ENCODE assay signal across 8 cellular contexts in the genomic region with DNA sequence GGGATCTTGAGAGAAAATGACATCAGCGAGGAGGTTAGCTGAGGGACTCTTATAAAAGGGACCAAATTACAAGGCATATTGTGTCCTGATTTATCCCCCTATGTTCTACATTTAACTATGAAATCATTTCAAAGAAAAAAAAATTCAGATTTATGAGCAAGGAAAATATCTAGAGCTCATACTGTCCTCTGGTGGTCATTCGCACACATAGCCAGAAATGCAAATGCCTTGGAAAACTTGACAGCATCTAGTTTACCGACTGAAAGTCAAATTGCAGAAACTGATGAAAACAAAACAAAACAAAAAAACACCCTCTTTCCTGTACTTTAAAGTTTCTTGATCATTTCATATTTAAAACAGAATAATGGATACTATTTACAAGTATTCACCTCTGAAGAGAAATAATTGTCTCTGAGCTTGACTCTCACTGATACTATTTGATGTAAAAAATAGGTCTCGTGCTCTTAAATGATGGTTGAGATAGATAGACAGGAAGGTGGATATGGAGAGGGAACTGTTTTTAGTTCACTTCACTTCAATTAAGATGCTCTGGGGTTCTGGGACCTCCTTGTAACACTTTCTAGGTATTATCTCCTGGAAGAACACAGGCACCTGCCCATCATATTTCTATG.
A peak's percentile ranks its signal among the peaks of the same experiment; 100 is the strongest.
DNase-seq lines count a peak whose midpoint lies in the region; ATAC-seq and TF ChIP-seq lines count a peak whose summit lies in the region.

No MANE protein-coding gene starts in this region.

- H3K9me3 Mint-ChIP-seq in T-cell, result peaks cover 3 to 8% (median 4%) of the 10 kb centered on the region in 3 donors

- CTCF ChIA-PET in BJ (lab: Yijun Ruan, JAX), result interaction anchor here (0.5 to 1.1 kb wide), 3 partner anchors 25 to 986 kb away, joined by 3 to 4 read pairs (median 3); no protein-coding TSS in a partner anchor
- CTCF ChIA-PET in T-cell (lab: Charles Lee), result no interaction called here

- H3K4me3 ChIP-seq in BJ (ENCODE audit: low read depth, low read length), result no peak overlapping the region

- no peaks in the 10 kb centered on the region for H3K4me1 Mint-ChIP-seq in T-cell

- DNase-seq in BJ (ENCODE audit: low read depth) (no peak), SW480 (ENCODE audit: low spot score) (peak; percentile 56), kidney tubule cell (ENCODE audit: low spot score) (peak; percentile 38), germinal center (ENCODE audit: low spot score) (no peak), T-cell (no peak)

- H3K27me3 Mint-ChIP-seq in T-cell, result peaks cover 0 to 5% of the 10 kb centered on the region in 2 donors

- ATAC-seq in GM18907 (IDR thresholded peaks at IDR 0.05; ENCODE audit: unreplicated experiment) (no peak), HG02885 (IDR thresholded peaks at IDR 0.05; ENCODE audit: poor library complexity, unreplicated experiment) (no peak), T-cell (replicated peaks in 1 of 4) (no peak)

- TF ChIP-seq CTCF in BJ (IDR thresholded peaks at IDR 0.05; ENCODE audit: insufficient read depth, low read depth, low read length), result peak; percentile 48

- no peaks in the 10 kb centered on the region for H3K27me3 ChIP-seq in BJ (ENCODE audit: control insufficient read depth, insufficient read depth, low read length)

- no peak overlapping the region for H3K4me3 Mint-ChIP-seq in T-cell

- no peaks in the 10 kb centered on the region for H3K36me3 ChIP-seq in BJ (ENCODE audit: control insufficient read depth, insufficient read depth, low read length)

- TF ChIP-seq RAD21 in Ishikawa (IDR thresholded peaks at IDR 0.05; ENCODE audit: low read depth), result peak; percentile 75

- H3K36me3 Mint-ChIP-seq in T-cell, result no peaks in the 10 kb centered on the region

- TF ChIP-seq EP300 in Ishikawa (IDR thresholded peaks at IDR 0.05; ENCODE audit: borderline replicate concordance), result no peak

- POLR2A ChIA-PET in BJ (lab: Charles Lee), result no interaction called here
- POLR2A ChIA-PET in T-cell (lab: Charles Lee), result no interaction called here

- H3K27ac Mint-ChIP-seq in T-cell, result no peak overlapping the region

TF ChIP-seq in Ishikawa, 13 proteins besides CTCF, POLR2A, EP300 and RAD21:
- TF ChIP-seq YY1 (IDR thresholded peaks at IDR 0.05; ENCODE audit: low read depth) (no peak), CREB1 (IDR thresholded peaks at IDR 0.05; ENCODE audit: low read depth) (no peak), TEAD4 (IDR thresholded peaks at IDR 0.05) (no peak), ZBTB7A (IDR thresholded peaks at IDR 0.05; ENCODE audit: low read depth) (no peak), REST (IDR thresholded peaks at IDR 0.05; ENCODE audit: low read depth) (no peak), TCF12 (IDR thresholded peaks at IDR 0.05; ENCODE audit: low read depth) (no peak), NFIC (IDR thresholded peaks at IDR 0.05) (no peak), FOXM1 (IDR thresholded peaks at IDR 0.05; ENCODE audit: borderline replicate concordance, low read depth) (no peak), TAF1 (IDR thresholded peaks at IDR 0.05; ENCODE audit: low read depth) (no peak), CEBPB (IDR thresholded peaks at IDR 0.05) (no peak), MAX (IDR thresholded peaks at IDR 0.05) (no peak), EGR1 (IDR thresholded peaks at IDR 0.05) (no peak), USF1 (IDR thresholded peaks at IDR 0.05) (no peak)

Comparison
In these comparisons a context has a peak if more than half of its experiments do, and no peak if none do; other contexts are left out.
1. DNase-seq: peak in SW480 (single experiment) and kidney tubule cell (single experiment); none in BJ (single experiment), germinal center (single experiment) and T-cell (0 of 34).